Comparison of ENCODE assay signal across 25 cellular contexts in the genomic region with DNA sequence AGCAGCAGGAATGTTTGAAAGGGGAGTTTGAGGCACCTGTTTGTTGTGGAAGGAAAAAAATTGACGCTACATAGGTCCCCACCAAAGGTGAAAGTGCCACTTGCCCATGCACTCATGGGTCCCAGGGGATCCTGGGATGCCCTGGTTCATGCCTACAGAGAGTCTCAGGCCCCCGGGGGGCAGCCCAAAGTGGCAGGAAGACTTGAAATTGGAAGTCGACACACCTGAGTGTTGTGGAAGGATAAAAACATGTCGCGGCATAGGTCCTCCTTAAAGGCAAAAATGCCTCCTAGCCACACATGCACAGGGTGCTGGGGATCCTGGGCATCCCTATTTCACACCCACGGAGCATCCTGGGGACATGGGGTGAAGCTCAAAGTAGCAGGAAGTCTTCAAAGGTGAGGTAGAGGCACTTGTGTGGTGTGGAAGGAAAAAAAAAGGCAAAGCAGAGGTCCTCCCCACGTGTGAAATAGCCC.
"Had no signal": no experiment of that assay in that cellular context is flagged by ENCODE, and none has a peak within 500 bp of the region (broad histone marks: within the 10 kb centered on the region; RNA-seq: fewer than 3 reads in every experiment).

No MANE protein-coding gene starts in this region.

- DNase-seq: activated CD4-positive, alpha-beta T cell treated with anti-CD3 and anti-CD28 coated beads, Interleukin-2, amount 10 ng/mL, durations not matched to agents 24 days and 14 days; activated CD4-positive, CD25-positive, alpha-beta regulatory T cell treated with anti-CD3 and anti-CD28 coated beads, Interleukin-2, amount 50 U/mL, for 72 hours; activated CD8-positive, alpha-beta T cell treated with anti-CD3 and anti-CD28 coated beads for 36 hours; activated naive CD4-positive, alpha-beta T cell treated with Interleukin-2 at 50 U/mL for 16 hours; activated naive CD8-positive, alpha-beta T cell treated with anti-CD3 and anti-CD28 coated beads for 36 hours; activated T-cell treated with anti-CD3 and anti-CD28 coated beads, Interleukin-2, amount 50 U/mL, for 72 hours; caudate nucleus; esophagus squamous epithelium; foreskin melanocyte; left ventricle myocardium superior; stimulated activated CD4-positive, alpha-beta T cell treated with anti-CD3 and anti-CD28 coated beads, Interleukin-15, amount 100 ng/mL, for 24 hours; stimulated activated CD4-positive, alpha-beta T cell treated with anti-CD3 and anti-CD28 coated beads, Interleukin-2, amount 100 ng/mL, for 24 hours; stimulated activated naive B cell treated with anti-CD40 and anti-IgM and Interleukin-4, amounts not matched to agents 10 μg/mL and 1 μg/mL and 100 μg/mL, for 72 hours; SW 1271; T-helper 9 cell; WERI-Rb-1 had no signal

- FAIRE-seq: islet of Langerhans had no signal

- H3K27ac ChIP-seq: adrenal gland, body of pancreas, esophagus squamous epithelium, heart right ventricle, stomach, suprapubic skin, tibial artery, upper lobe of right lung, WERI-Rb-1 had no signal

- H3K4me1 ChIP-seq: adrenal gland, body of pancreas, esophagus squamous epithelium, heart right ventricle, stomach, suprapubic skin, tibial artery, upper lobe of right lung had no signal

- H3K4me3 ChIP-seq: adrenal gland, body of pancreas, esophagus squamous epithelium, heart right ventricle, smooth muscle cell, stomach, suprapubic skin, tibial artery, upper lobe of right lung had no signal

- H3K36me3 ChIP-seq: adrenal gland, esophagus squamous epithelium, heart right ventricle, stomach, suprapubic skin, tibial artery, upper lobe of right lung, WERI-Rb-1 had no signal

- H3K27me3 ChIP-seq: adrenal gland, body of pancreas, esophagus squamous epithelium, stomach, suprapubic skin, tibial artery, upper lobe of right lung had no signal
